28 cellular contexts compared by ENCODE assay signal in the genomic region with DNA sequence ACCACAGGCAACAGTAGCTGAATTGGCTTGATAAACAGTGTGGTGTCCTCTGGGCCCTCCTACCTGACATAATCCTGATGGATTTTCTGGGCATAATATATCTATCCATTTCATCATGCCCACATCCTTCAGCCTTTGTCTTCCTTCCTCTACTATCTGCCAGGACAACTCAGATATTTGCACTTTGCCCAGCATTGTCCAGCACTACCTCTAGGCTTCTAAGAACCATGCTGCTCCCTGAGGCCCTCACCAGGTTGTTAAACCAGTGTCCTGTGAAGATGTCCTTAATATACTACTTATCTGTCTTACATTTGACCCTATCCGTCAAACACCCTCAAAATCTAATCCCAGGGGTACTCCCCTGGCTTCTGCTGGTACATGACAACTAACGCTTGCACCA.
"Had no signal": no experiment of that assay in that cellular context is flagged by ENCODE, and none has a peak within 500 bp of the region (broad histone marks: within the 10 kb centered on the region; RNA-seq: fewer than 3 reads in every experiment).

No MANE protein-coding gene starts in this region.

- DNase-seq: activated CD4-positive, alpha-beta T cell treated with anti-CD3 and anti-CD28 coated beads for 4 hours; activated CD4-positive, alpha-beta T cell treated with anti-CD3 and anti-CD28 coated beads, Interleukin-2, amount 50 U/mL, for 4 hours; activated CD8-positive, alpha-beta T cell treated with anti-CD3 and anti-CD28 coated beads, Interleukin-2, amount 10 ng/mL, durations not matched to agents 7 days and 5 days; activated effector memory CD4-positive, alpha-beta T cell treated with anti-CD3 and anti-CD28 coated beads, Interleukin-2, amount 50 U/mL, for 16 hours; activated naive CD4-positive, alpha-beta T cell treated with anti-CD3 and anti-CD28 coated beads for 36 hours; activated T-cell treated with anti-CD3 and anti-CD28 coated beads, Interleukin-2, amount 50 U/mL, for 24 hours; amygdala; MG63; MV-4-11; NCI-H1092 treated with DMSO at 0.1 percent for 48 hours; NCI-H1436; NCI-H1694 treated with DMSO at 0.1 percent for 48 hours; NCI-H2029 treated with DMSO at 0.1 percent for 48 hours; NCI-H345; NCI-H510A; NCI-H526 treated with DMSO at 0.1 percent for 48 hours; NCI-H82; Right ventricle myocardium superior; SJCRH30; SK-N-SH; T-helper 1 cell had no signal

- H3K4me1 ChIP-seq: SJCRH30 had no signal

- H3K27ac Mint-ChIP-seq: activated CD8-positive, alpha-beta T cell treated with anti-CD3 and anti-CD28 coated beads, Interleukin-2, amount 10 ng/mL, durations not matched to agents 7 days and 5 days; activated naive CD4-positive, alpha-beta T cell treated with anti-CD3 and anti-CD28 coated beads for 36 hours; activated naive CD8-positive, alpha-beta T cell; activated T-cell treated with anti-CD3 and anti-CD28 coated beads, Interleukin-2, amount 50 U/mL, for 24 hours; activated T-helper 1 cell treated with anti-CD3 and anti-CD28 coated beads, Interleukin-12 subunit alpha, Interleukin-12 subunit beta, Interleukin-2, Interleukin-4 antibody, amounts not matched to agents 30 ng/mL and 10 ng/mL and 1 ng/mL, durations not matched to agents 14 hours and 24 hours and 36 hours had no signal

- H3K9me3 Mint-ChIP-seq: activated naive CD4-positive, alpha-beta T cell treated with anti-CD3 and anti-CD28 coated beads for 36 hours; activated T-cell treated with anti-CD3 and anti-CD28 coated beads, Interleukin-2, amount 50 U/mL, for 24 hours; activated T-helper 1 cell treated with anti-CD3 and anti-CD28 coated beads, Interleukin-12 subunit alpha, Interleukin-12 subunit beta, Interleukin-2, Interleukin-4 antibody, amounts not matched to agents 30 ng/mL and 10 ng/mL and 1 ng/mL, durations not matched to agents 14 hours and 24 hours and 36 hours had no signal

- ATAC-seq: activated CD8-positive, alpha-beta T cell treated with anti-CD3 and anti-CD28 coated beads, Interleukin-2, amount 10 ng/mL, durations not matched to agents 7 days and 5 days; Panc1 had no signal

- H3K27me3 Mint-ChIP-seq: activated naive CD8-positive, alpha-beta T cell had no signal

- H3K36me3 ChIP-seq: MG63, SJCRH30 had no signal

- H3K9ac ChIP-seq: KMS-11, SK-N-SH had no signal

- H3K9me3 ChIP-seq: MG63, SJCRH30, SK-N-SH had no signal

- H3K4me3 ChIP-seq: MG63, SJCRH30 had no signal

- H3K4me1 Mint-ChIP-seq: brain had no signal

- H3K27ac ChIP-seq: KMS-11, RWPE1, SJCRH30, VCaP had no signal

- H3K4me3 Mint-ChIP-seq: activated CD8-positive, alpha-beta T cell treated with anti-CD3 and anti-CD28 coated beads, Interleukin-2, amount 10 ng/mL, durations not matched to agents 7 days and 5 days; activated naive CD4-positive, alpha-beta T cell treated with anti-CD3 and anti-CD28 coated beads for 36 hours; activated naive CD8-positive, alpha-beta T cell; activated T-cell treated with anti-CD3 and anti-CD28 coated beads, Interleukin-2, amount 50 U/mL, for 24 hours; activated T-helper 1 cell treated with anti-CD3 and anti-CD28 coated beads, Interleukin-12 subunit alpha, Interleukin-12 subunit beta, Interleukin-2, Interleukin-4 antibody, amounts not matched to agents 30 ng/mL and 10 ng/mL and 1 ng/mL, durations not matched to agents 14 hours and 24 hours and 36 hours; brain had no signal

- H3K27me3 ChIP-seq: MG63, SJCRH30 had no signal

- H3K36me3 Mint-ChIP-seq: activated naive CD8-positive, alpha-beta T cell; brain had no signal
